In the genomic region with DNA sequence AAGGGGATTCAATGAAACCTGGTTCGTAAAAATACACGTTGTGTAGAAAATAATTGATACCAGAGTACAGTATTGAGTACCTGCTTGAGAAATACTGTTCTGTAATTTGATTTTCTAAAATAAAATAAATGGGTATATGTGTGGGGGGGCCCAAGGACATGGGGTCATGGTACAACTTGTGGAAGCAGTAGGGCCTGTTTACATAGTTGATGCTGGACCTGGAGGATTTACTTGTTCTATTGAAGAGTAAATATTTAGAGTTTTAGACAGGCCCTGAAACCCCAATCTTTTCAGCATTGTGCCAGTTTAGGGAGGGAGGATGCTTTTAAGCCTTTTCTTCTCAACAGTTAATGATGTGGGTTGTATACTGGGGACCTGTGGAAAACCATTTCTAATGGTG, we compare ENCODE assay signal across 1 cellular context.
TF ChIP-seq lines count a peak whose summit lies in the region.

No MANE protein-coding gene starts in this region.

TF ChIP-seq in HepG2, 621 proteins besides CTCF, POLR2A, EP300 and RAD21 (continued from another document):
- TF ChIP-seq ZNF709 (CRISPR knock-in tag; IDR thresholded peaks at IDR 0.05): no peak
- TF ChIP-seq XRCC5 (optimal IDR thresholded peaks at IDR 0.05; ENCODE audit: low read length): peak; percentile 39
- TF ChIP-seq, protein P1, sequence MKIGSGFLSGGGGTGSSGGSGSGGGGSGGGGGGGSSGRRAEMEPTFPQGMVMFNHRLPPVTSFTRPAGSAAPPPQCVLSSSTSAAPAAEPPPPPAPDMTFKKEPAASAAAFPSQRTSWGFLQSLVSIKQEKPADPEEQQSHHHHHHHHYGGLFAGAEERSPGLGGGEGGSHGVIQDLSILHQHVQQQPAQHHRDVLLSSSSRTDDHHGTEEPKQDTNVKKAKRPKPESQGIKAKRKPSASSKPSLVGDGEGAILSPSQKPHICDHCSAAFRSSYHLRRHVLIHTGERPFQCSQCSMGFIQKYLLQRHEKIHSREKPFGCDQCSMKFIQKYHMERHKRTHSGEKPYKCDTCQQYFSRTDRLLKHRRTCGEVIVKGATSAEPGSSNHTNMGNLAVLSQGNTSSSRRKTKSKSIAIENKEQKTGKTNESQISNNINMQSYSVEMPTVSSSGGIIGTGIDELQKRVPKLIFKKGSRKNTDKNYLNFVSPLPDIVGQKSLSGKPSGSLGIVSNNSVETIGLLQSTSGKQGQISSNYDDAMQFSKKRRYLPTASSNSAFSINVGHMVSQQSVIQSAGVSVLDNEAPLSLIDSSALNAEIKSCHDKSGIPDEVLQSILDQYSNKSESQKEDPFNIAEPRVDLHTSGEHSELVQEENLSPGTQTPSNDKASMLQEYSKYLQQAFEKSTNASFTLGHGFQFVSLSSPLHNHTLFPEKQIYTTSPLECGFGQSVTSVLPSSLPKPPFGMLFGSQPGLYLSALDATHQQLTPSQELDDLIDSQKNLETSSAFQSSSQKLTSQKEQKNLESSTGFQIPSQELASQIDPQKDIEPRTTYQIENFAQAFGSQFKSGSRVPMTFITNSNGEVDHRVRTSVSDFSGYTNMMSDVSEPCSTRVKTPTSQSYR (CRISPR knock-in tag; IDR thresholded peaks at IDR 0.05; ENCODE audit: borderline replicate concordance): no peak
- TF ChIP-seq, protein P2, sequence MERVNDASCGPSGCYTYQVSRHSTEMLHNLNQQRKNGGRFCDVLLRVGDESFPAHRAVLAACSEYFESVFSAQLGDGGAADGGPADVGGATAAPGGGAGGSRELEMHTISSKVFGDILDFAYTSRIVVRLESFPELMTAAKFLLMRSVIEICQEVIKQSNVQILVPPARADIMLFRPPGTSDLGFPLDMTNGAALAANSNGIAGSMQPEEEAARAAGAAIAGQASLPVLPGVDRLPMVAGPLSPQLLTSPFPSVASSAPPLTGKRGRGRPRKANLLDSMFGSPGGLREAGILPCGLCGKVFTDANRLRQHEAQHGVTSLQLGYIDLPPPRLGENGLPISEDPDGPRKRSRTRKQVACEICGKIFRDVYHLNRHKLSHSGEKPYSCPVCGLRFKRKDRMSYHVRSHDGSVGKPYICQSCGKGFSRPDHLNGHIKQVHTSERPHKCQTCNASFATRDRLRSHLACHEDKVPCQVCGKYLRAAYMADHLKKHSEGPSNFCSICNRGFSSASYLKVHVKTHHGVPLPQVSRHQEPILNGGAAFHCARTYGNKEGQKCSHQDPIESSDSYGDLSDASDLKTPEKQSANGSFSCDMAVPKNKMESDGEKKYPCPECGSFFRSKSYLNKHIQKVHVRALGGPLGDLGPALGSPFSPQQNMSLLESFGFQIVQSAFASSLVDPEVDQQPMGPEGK (CRISPR knock-in tag; IDR thresholded peaks at IDR 0.05): peak; percentile 69; the same call in 1 of the 2 replicates
- TF ChIP-seq, protein P3, sequence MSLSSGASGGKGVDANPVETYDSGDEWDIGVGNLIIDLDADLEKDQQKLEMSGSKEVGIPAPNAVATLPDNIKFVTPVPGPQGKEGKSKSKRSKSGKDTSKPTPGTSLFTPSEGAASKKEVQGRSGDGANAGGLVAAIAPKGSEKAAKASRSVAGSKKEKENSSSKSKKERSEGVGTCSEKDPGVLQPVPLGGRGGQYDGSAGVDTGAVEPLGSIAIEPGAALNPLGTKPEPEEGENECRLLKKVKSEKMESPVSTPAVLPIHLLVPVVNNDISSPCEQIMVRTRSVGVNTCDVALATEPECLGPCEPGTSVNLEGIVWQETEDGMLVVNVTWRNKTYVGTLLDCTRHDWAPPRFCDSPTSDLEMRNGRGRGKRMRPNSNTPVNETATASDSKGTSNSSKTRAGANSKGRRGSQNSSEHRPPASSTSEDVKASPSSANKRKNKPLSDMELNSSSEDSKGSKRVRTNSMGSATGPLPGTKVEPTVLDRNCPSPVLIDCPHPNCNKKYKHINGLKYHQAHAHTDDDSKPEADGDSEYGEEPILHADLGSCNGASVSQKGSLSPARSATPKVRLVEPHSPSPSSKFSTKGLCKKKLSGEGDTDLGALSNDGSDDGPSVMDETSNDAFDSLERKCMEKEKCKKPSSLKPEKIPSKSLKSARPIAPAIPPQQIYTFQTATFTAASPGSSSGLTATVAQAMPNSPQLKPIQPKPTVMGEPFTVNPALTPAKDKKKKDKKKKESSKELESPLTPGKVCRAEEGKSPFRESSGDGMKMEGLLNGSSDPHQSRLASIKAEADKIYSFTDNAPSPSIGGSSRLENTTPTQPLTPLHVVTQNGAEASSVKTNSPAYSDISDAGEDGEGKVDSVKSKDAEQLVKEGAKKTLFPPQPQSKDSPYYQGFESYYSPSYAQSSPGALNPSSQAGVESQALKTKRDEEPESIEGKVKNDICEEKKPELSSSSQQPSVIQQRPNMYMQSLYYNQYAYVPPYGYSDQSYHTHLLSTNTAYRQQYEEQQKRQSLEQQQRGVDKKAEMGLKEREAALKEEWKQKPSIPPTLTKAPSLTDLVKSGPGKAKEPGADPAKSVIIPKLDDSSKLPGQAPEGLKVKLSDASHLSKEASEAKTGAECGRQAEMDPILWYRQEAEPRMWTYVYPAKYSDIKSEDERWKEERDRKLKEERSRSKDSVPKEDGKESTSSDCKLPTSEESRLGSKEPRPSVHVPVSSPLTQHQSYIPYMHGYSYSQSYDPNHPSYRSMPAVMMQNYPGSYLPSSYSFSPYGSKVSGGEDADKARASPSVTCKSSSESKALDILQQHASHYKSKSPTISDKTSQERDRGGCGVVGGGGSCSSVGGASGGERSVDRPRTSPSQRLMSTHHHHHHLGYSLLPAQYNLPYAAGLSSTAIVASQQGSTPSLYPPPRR (CRISPR knock-in tag; IDR thresholded peaks at IDR 0.05; ENCODE audit: borderline replicate concordance): peak; percentile 54; the same call in 1 of the 2 replicates
- TF ChIP-seq, protein P4, sequence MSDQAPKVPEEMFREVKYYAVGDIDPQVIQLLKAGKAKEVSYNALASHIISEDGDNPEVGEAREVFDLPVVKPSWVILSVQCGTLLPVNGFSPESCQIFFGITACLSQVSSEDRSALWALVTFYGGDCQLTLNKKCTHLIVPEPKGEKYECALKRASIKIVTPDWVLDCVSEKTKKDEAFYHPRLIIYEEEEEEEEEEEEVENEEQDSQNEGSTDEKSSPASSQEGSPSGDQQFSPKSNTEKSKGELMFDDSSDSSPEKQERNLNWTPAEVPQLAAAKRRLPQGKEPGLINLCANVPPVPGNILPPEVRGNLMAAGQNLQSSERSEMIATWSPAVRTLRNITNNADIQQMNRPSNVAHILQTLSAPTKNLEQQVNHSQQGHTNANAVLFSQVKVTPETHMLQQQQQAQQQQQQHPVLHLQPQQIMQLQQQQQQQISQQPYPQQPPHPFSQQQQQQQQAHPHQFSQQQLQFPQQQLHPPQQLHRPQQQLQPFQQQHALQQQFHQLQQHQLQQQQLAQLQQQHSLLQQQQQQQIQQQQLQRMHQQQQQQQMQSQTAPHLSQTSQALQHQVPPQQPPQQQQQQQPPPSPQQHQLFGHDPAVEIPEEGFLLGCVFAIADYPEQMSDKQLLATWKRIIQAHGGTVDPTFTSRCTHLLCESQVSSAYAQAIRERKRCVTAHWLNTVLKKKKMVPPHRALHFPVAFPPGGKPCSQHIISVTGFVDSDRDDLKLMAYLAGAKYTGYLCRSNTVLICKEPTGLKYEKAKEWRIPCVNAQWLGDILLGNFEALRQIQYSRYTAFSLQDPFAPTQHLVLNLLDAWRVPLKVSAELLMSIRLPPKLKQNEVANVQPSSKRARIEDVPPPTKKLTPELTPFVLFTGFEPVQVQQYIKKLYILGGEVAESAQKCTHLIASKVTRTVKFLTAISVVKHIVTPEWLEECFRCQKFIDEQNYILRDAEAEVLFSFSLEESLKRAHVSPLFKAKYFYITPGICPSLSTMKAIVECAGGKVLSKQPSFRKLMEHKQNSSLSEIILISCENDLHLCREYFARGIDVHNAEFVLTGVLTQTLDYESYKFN (CRISPR knock-in tag; conservative IDR thresholded peaks at IDR 0.05): peak; percentile 78
- TF ChIP-seq SAP130 (CRISPR knock-in tag; IDR thresholded peaks at IDR 0.05; ENCODE audit: low read depth): 0 out of 2 replicates have a peak, but pooled peaks have one; percentile 33
- TF ChIP-seq, protein P5, sequence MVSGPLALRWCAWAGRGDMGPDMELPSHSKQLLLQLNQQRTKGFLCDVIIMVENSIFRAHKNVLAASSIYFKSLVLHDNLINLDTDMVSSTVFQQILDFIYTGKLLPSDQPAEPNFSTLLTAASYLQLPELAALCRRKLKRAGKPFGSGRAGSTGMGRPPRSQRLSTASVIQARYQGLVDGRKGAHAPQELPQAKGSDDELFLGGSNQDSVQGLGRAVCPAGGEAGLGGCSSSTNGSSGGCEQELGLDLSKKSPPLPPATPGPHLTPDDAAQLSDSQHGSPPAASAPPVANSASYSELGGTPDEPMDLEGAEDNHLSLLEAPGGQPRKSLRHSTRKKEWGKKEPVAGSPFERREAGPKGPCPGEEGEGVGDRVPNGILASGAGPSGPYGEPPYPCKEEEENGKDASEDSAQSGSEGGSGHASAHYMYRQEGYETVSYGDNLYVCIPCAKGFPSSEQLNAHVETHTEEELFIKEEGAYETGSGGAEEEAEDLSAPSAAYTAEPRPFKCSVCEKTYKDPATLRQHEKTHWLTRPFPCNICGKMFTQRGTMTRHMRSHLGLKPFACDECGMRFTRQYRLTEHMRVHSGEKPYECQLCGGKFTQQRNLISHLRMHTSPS (CRISPR knock-in tag; IDR thresholded peaks at IDR 0.05; ENCODE audit: low read depth): 0 out of 2 replicates have a peak, but pooled peaks have one; percentile 14
- TF ChIP-seq FOXA1 (IDR thresholded peaks at IDR 0.05): no peak
- peak; percentile 69 for TF ChIP-seq FOXA1 (CRISPR knock-in tag; IDR thresholded peaks at IDR 0.05)
- TF ChIP-seq SOX13 (IDR thresholded peaks at IDR 0.05): no peak
- TF ChIP-seq SOX13 (CRISPR knock-in tag; conservative IDR thresholded peaks at IDR 0.05 in 1 of 2, IDR thresholded peaks at IDR 0.05 in 1 of 2): peak in 1 of 2 experiments; percentile 79; a peak in 2 of 4 replicates
- peak; percentile 59 for TF ChIP-seq HNF4G (IDR thresholded peaks at IDR 0.05; ENCODE audit: borderline replicate concordance, low read depth, low read length)
- no peak; the same call in 1 of the 2 replicates for TF ChIP-seq HNF4G (CRISPR knock-in tag; IDR thresholded peaks at IDR 0.05; ENCODE audit: borderline replicate concordance, low read depth)
- TF ChIP-seq NCOA1 (CRISPR knock-in tag; IDR thresholded peaks at IDR 0.05): no peak
